1 cellular context compared by ENCODE assay signal in the genomic region with DNA sequence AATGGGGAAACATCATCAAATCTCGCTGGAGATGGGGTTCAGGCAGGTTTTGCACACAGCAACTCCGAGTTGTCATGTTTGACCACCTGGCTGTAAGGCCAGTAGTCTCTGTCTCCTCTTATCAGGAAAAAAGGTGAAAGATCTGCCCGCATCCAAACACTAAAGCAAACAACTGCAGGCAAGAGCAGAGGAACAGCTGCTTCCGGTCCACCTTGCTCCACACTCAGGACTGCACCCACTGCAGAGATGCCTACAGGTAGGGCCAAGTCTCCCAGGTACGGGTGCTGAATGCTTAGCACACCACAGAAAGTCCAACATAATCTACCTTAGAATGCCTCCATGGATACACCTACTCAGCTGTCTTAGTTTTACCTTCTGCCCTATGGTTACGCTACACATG.
TF ChIP-seq lines count a peak whose summit lies in the region.

No MANE protein-coding gene starts in this region.

TF ChIP-seq in WTC11, 78 proteins besides CTCF, POLR2A, EP300 and RAD21 (continued from another document):
- TF ChIP-seq, protein P1, sequence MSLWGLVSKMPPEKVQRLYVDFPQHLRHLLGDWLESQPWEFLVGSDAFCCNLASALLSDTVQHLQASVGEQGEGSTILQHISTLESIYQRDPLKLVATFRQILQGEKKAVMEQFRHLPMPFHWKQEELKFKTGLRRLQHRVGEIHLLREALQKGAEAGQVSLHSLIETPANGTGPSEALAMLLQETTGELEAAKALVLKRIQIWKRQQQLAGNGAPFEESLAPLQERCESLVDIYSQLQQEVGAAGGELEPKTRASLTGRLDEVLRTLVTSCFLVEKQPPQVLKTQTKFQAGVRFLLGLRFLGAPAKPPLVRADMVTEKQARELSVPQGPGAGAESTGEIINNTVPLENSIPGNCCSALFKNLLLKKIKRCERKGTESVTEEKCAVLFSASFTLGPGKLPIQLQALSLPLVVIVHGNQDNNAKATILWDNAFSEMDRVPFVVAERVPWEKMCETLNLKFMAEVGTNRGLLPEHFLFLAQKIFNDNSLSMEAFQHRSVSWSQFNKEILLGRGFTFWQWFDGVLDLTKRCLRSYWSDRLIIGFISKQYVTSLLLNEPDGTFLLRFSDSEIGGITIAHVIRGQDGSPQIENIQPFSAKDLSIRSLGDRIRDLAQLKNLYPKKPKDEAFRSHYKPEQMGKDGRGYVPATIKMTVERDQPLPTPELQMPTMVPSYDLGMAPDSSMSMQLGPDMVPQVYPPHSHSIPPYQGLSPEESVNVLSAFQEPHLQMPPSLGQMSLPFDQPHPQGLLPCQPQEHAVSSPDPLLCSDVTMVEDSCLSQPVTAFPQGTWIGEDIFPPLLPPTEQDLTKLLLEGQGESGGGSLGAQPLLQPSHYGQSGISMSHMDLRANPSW (CRISPR knock-in tag; conservative IDR thresholded peaks at IDR 0.05; ENCODE audit: low read depth): no peak
- no peak for TF ChIP-seq ZNF121 (CRISPR knock-in tag; IDR thresholded peaks at IDR 0.05)
- TF ChIP-seq, protein P2, sequence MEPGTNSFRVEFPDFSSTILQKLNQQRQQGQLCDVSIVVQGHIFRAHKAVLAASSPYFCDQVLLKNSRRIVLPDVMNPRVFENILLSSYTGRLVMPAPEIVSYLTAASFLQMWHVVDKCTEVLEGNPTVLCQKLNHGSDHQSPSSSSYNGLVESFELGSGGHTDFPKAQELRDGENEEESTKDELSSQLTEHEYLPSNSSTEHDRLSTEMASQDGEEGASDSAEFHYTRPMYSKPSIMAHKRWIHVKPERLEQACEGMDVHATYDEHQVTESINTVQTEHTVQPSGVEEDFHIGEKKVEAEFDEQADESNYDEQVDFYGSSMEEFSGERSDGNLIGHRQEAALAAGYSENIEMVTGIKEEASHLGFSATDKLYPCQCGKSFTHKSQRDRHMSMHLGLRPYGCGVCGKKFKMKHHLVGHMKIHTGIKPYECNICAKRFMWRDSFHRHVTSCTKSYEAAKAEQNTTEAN (CRISPR knock-in tag; IDR thresholded peaks at IDR 0.05): no peak
- TF ChIP-seq, protein P3, sequence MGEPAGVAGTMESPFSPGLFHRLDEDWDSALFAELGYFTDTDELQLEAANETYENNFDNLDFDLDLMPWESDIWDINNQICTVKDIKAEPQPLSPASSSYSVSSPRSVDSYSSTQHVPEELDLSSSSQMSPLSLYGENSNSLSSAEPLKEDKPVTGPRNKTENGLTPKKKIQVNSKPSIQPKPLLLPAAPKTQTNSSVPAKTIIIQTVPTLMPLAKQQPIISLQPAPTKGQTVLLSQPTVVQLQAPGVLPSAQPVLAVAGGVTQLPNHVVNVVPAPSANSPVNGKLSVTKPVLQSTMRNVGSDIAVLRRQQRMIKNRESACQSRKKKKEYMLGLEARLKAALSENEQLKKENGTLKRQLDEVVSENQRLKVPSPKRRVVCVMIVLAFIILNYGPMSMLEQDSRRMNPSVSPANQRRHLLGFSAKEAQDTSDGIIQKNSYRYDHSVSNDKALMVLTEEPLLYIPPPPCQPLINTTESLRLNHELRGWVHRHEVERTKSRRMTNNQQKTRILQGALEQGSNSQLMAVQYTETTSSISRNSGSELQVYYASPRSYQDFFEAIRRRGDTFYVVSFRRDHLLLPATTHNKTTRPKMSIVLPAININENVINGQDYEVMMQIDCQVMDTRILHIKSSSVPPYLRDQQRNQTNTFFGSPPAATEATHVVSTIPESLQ (CRISPR knock-in tag; IDR thresholded peaks at IDR 0.05): no peak
- TF ChIP-seq, protein P4, sequence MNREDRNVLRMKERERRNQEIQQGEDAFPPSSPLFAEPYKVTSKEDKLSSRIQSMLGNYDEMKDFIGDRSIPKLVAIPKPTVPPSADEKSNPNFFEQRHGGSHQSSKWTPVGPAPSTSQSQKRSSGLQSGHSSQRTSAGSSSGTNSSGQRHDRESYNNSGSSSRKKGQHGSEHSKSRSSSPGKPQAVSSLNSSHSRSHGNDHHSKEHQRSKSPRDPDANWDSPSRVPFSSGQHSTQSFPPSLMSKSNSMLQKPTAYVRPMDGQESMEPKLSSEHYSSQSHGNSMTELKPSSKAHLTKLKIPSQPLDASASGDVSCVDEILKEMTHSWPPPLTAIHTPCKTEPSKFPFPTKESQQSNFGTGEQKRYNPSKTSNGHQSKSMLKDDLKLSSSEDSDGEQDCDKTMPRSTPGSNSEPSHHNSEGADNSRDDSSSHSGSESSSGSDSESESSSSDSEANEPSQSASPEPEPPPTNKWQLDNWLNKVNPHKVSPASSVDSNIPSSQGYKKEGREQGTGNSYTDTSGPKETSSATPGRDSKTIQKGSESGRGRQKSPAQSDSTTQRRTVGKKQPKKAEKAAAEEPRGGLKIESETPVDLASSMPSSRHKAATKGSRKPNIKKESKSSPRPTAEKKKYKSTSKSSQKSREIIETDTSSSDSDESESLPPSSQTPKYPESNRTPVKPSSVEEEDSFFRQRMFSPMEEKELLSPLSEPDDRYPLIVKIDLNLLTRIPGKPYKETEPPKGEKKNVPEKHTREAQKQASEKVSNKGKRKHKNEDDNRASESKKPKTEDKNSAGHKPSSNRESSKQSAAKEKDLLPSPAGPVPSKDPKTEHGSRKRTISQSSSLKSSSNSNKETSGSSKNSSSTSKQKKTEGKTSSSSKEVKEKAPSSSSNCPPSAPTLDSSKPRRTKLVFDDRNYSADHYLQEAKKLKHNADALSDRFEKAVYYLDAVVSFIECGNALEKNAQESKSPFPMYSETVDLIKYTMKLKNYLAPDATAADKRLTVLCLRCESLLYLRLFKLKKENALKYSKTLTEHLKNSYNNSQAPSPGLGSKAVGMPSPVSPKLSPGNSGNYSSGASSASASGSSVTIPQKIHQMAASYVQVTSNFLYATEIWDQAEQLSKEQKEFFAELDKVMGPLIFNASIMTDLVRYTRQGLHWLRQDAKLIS (CRISPR knock-in tag; IDR thresholded peaks at IDR 0.05; ENCODE audit: borderline replicate concordance): no peak
- TF ChIP-seq OVOL2 (CRISPR knock-in tag; IDR thresholded peaks at IDR 0.05; ENCODE audit: borderline replicate concordance): no peak
- no peak for TF ChIP-seq MYBL2 (CRISPR knock-in tag; IDR thresholded peaks at IDR 0.05)
- TF ChIP-seq ZNF671 (CRISPR knock-in tag; IDR thresholded peaks at IDR 0.05): no peak
